20 cellular contexts compared by ENCODE assay signal in genomic region chr5:28286566-28286965, GRCh38.
DNase-seq lines count a peak whose midpoint lies in the region; FAIRE-seq and TF ChIP-seq lines count a peak whose summit lies in the region.
"Had no signal": no experiment of that assay in that cellular context is flagged by ENCODE, and none has a peak within 500 bp of the region (broad histone marks: within the 10 kb centered on the region; RNA-seq: fewer than 3 reads in every experiment).

No MANE protein-coding gene starts in this region.

- no peaks in the 10 kb centered on the region for H3K4me1 ChIP-seq in smooth muscle cell (ENCODE audit: low read depth)

- no peaks in the 10 kb centered on the region for H3K36me3 ChIP-seq in smooth muscle cell (ENCODE audit: low read depth)

- H4K20me1 ChIP-seq in smooth muscle cell (ENCODE audit: low read depth): no peaks in the 10 kb centered on the region

- TF ChIP-seq CTCF in smooth muscle cell (IDR thresholded peaks at IDR 0.05; ENCODE audit: borderline replicate concordance, insufficient read depth, poor library complexity, severe bottlenecking): no peak

- DNase-seq in NCI-H748 (lab: John Stamatoyannopoulos, UW; ENCODE audit: unreplicated experiment): peak; percentile 27
- no peak for DNase-seq in NCI-H748 treated with DMSO at 0.1 percent for 48 hours (lab: John Stamatoyannopoulos, UW)
- peak; percentile 44 for DNase-seq in NCI-H226
- peak; percentile 66 for DNase-seq in islet precursor cell
- no peak for DNase-seq in smooth muscle cell (lab: John Stamatoyannopoulos, UW; ENCODE audit: unreplicated experiment)
- DNase-seq in GM12892 (ENCODE audit: insufficient read length): no peak
- DNase-seq in SHP77 treated with DMSO at 0.1 percent for 48 hours (lab: John Stamatoyannopoulos, UW): no peak
- no peak for DNase-seq in GM19238 (ENCODE audit: insufficient read length, low spot score)
- DNase-seq: 8988T, COR-L47, H7, Kasumi-1, MM.1S, NCI-H1092, NCI-H1436 treated with DMSO at 0.1 percent for 48 hours, NCI-H2081 treated with DMSO at 0.1 percent for 48 hours, NCI-H510A, NCI-H82 had no signal

- no peaks in the 10 kb centered on the region for H3K9me3 ChIP-seq in smooth muscle cell (replicated peaks; ENCODE audit: low read depth)

- 27% methylated on average over 5 of the region's 5 CpGs for WGBS in smooth muscle cell (ENCODE audit: low lambda C conversion rate)

- no peak for FAIRE-seq in GM12892 (lab: Jason Lieb, UNC)
- FAIRE-seq: GM12891, GM18507 had no signal

- H3K27ac ChIP-seq in smooth muscle cell (ENCODE audit: low read depth): no peak overlapping the region

- peak overlapping the region; percentile 75 for H3K4me2 ChIP-seq in smooth muscle cell

- peak overlapping the region; percentile 33 for H3K4me3 ChIP-seq in smooth muscle cell

- H2AFZ ChIP-seq in smooth muscle cell (ENCODE audit: low read depth): peak overlapping the region; percentile 81

- no peak for TF ChIP-seq POLR2A in GM12892 (IDR thresholded peaks at IDR 0.05; ENCODE audit: low read depth, low read length)

- no peaks in the 10 kb centered on the region for H3K27me3 ChIP-seq in smooth muscle cell (ENCODE audit: low read depth)

- no peak overlapping the region for H3K9ac ChIP-seq in smooth muscle cell (ENCODE audit: low read depth)

- no peaks in the 10 kb centered on the region for H3F3A ChIP-seq in smooth muscle cell (ENCODE audit: low read depth)

- H3K79me2 ChIP-seq in smooth muscle cell (ENCODE audit: low read depth): no peaks in the 10 kb centered on the region

Comparison
In these comparisons a context has a peak if more than half of its experiments do, and no peak if none do; other contexts are left out.
1. DNase-seq: peak in NCI-H748 (single experiment), NCI-H226 (single experiment) and islet precursor cell (single experiment); none in NCI-H748 treated with DMSO at 0.1 percent for 48 hours (single experiment), smooth muscle cell (single experiment), GM12892 (single experiment), SHP77 treated with DMSO at 0.1 percent for 48 hours (single experiment) and GM19238 (single experiment).